9 cellular contexts compared by ENCODE assay signal in the genomic region with DNA sequence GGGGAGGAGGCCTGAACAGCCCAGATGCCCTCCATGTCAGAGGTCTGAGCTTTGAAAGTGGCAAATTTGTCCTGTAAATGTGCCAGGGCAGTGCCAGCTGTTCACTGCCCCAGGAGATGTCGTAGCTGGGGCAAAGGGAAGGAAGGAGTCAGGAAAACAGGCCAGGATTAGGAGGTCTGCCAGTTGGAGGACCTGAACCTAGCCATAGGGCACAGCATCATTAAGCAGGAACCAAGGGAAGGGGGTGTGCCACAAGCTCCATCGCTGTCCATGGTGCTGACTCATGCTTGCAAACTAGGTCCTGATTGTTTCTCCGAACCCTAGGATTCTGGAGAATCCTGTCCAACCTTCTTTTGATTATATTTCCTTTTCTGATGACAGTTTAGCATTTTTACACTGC.
A peak's percentile ranks its signal among the peaks of the same experiment; 100 is the strongest.
DNase-seq lines count a peak whose midpoint lies in the region; ATAC-seq, FAIRE-seq and TF ChIP-seq lines count a peak whose summit lies in the region.
"Had no signal": no experiment of that assay in that cellular context is flagged by ENCODE, and none has a peak within 500 bp of the region (broad histone marks: within the 10 kb centered on the region; RNA-seq: fewer than 3 reads in every experiment).

No MANE protein-coding gene starts in this region.

- no peak for ATAC-seq in GM19455 (IDR thresholded peaks at IDR 0.05; ENCODE audit: unreplicated experiment)

- peak; percentile 8 for DNase-seq in activated T-cell treated with anti-CD3 and anti-CD28 coated beads for 48 hours (ENCODE audit: low read depth)
- DNase-seq in activated T-cell treated with anti-CD3 and anti-CD28 coated beads for 4 hours = no peak
- peak; percentile 10 for DNase-seq in RCC 7860 (ENCODE audit: low spot score)
- DNase-seq in epithelial cell of esophagus (ENCODE audit: low read depth) = peak; percentile 40
- peak; percentile 12 for DNase-seq in stimulated activated CD4-positive, alpha-beta T cell treated with anti-CD3 and anti-CD28 coated beads, Interleukin-1b, Interleukin-23, amount 100 ng/mL, for 48 hours
- DNase-seq in NCI-H2029 treated with DMSO at 0.1 percent for 48 hours (lab: John Stamatoyannopoulos, UW) = no peak
- no peak for DNase-seq in NCI-H526 treated with DMSO at 0.1 percent for 48 hours (lab: John Stamatoyannopoulos, UW)
- DNase-seq: glutamatergic neuron had no signal

- no peak overlapping the region for H3K4me3 ChIP-seq in epithelial cell of esophagus (ENCODE audit: low read length)

- no peak for FAIRE-seq in RCC 7860 (lab: Jason Lieb, UNC)

- no peak for TF ChIP-seq CTCF in epithelial cell of esophagus (IDR thresholded peaks at IDR 0.05; ENCODE audit: insufficient read depth, low read depth, low read length, missing control alignments)

Comparison
In these comparisons a context has a peak if more than half of its experiments do, and no peak if none do; other contexts are left out.
1. DNase-seq: peak in activated T-cell treated with anti-CD3 and anti-CD28 coated beads for 48 hours (single experiment), RCC 7860 (single experiment), epithelial cell of esophagus (single experiment) and stimulated activated CD4-positive, alpha-beta T cell treated with anti-CD3 and anti-CD28 coated beads, Interleukin-1b, Interleukin-23, amount 100 ng/mL, for 48 hours (single experiment); none in activated T-cell treated with anti-CD3 and anti-CD28 coated beads for 4 hours (single experiment), NCI-H2029 treated with DMSO at 0.1 percent for 48 hours (single experiment) and NCI-H526 treated with DMSO at 0.1 percent for 48 hours (single experiment).